Comparison of ENCODE assay signal across 18 cellular contexts in the genomic region with DNA sequence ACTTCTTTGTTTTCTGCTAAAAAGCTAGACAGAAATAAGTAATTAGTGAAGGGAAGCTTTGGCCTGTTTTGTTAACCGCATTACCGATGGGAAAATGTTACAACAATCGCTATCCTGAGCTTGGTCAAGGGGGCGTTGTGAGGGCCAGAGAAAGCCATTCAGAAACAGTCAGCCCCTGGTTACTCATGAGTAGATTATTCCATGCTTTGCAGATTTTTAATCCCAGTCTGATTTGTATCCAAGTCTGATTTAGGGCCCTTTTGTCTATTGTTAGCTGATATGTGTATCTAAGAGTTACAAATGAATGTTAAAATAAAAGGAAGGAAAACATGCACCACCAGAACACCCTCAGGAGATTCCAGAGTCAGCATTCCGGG.
DNase-seq lines count a peak whose midpoint lies in the region; ATAC-seq and TF ChIP-seq lines count a peak whose summit lies in the region.
"Had no signal": no experiment of that assay in that cellular context is flagged by ENCODE, and none has a peak within 500 bp of the region (broad histone marks: within the 10 kb centered on the region; RNA-seq: fewer than 3 reads in every experiment).

No MANE protein-coding gene starts in this region.

- H3K36me3 ChIP-seq in hepatocyte (replicated peaks; ENCODE audit: insufficient read depth, low read depth) = no peaks in the 10 kb centered on the region

- no peak overlapping the region for H3K4me2 ChIP-seq in hepatocyte
- H3K4me2 ChIP-seq: GM23338, KMS-11 had no signal

- H3K4me1 Mint-ChIP-seq in brain = peaks cover 20% of the 10 kb centered on the region
- no peaks in the 10 kb centered on the region for H3K4me1 Mint-ChIP-seq in CD4-positive, alpha-beta T cell (ENCODE audit: low read depth)
- no peaks in the 10 kb centered on the region for H3K4me1 Mint-ChIP-seq in type B pancreatic cell (ENCODE audit: unreplicated experiment)
- H3K4me1 Mint-ChIP-seq: GM23338 had no signal

- no peaks in the 10 kb centered on the region for H3K9me3 Mint-ChIP-seq in brain
- no peaks in the 10 kb centered on the region for H3K9me3 Mint-ChIP-seq in CD4-positive, alpha-beta T cell
- no peaks in the 10 kb centered on the region for H3K9me3 Mint-ChIP-seq in type B pancreatic cell
- H3K9me3 Mint-ChIP-seq: GM23338 had no signal

- H3K27ac Mint-ChIP-seq in brain (peak overlapping the region in 4 of 5 experiments; percentile 27 to 71 (median 48)), type B pancreatic cell (no peak overlapping the region)
- H3K27ac Mint-ChIP-seq in CD4-positive, alpha-beta T cell = no peak overlapping the region
- H3K27ac Mint-ChIP-seq: GM23338 had no signal

- H3K4me1 ChIP-seq in hepatocyte (ENCODE audit: insufficient read depth) = peaks cover 7% of the 10 kb centered on the region
- H3K4me1 ChIP-seq: HAP-1, Peyer's patch had no signal

- CTCF ChIA-PET in CD4-positive, alpha-beta T cell (lab: Charles Lee) = interaction anchor here (1.7 kb wide), 1 partner anchor 17 kb away, joined by 5 read pairs; no protein-coding TSS in a partner anchor

- H3K27me3 ChIP-seq in hepatocyte = no peaks in the 10 kb centered on the region
- no peaks in the 10 kb centered on the region for H3K27me3 ChIP-seq in CD4-positive, alpha-beta T cell (ENCODE audit: control insufficient read depth, insufficient read depth, low read length)
- H3K27me3 ChIP-seq: Peyer's patch had no signal

- POLR2A ChIA-PET in CD4-positive, alpha-beta T cell (lab: Charles Lee) = no interaction called here

- DNase-seq in NCI-H69 (lab: John Stamatoyannopoulos, UW) (peak; percentile 5), hepatocyte (ENCODE audit: low spot score) (no peak), sciatic nerve (ENCODE audit: low spot score) (no peak), RKO (ENCODE audit: low spot score) (no peak), type B pancreatic cell (ENCODE audit: extremely low spot score, unreplicated experiment) (no peak)
- no peak for DNase-seq in CD4-positive, alpha-beta T cell
- DNase-seq: EL, GF-D8, NCI-H1105 treated with DMSO at 0.1 percent for 48 hours, NCI-H226, NCI-H510A treated with DMSO at 0.1 percent for 48 hours, NCI-H82, Peyer's patch had no signal

- peak; percentile 88 for ATAC-seq in sciatic nerve
- ATAC-seq in CD4-positive, alpha-beta T cell (ENCODE audit: poor library complexity) = no peak
- ATAC-seq in HG03135 (IDR thresholded peaks at IDR 0.05; ENCODE audit: unreplicated experiment) = no peak
- ATAC-seq: GM23338 had no signal

- H2AFZ ChIP-seq in hepatocyte = no peak overlapping the region
- H2AFZ ChIP-seq: GM23338 had no signal

- no peak overlapping the region for H3K4me3 Mint-ChIP-seq in brain
- H3K4me3 Mint-ChIP-seq in CD4-positive, alpha-beta T cell = no peak overlapping the region
- no peak overlapping the region for H3K4me3 Mint-ChIP-seq in type B pancreatic cell
- H3K4me3 Mint-ChIP-seq: GM23338 had no signal

- TF ChIP-seq CTCF in brain (conservative IDR thresholded peaks at IDR 0.05) (no peak), hepatocyte (IDR thresholded peaks at IDR 0.05; ENCODE audit: poor library complexity) (no peak), type B pancreatic cell (conservative IDR thresholded peaks at IDR 0.05) (no peak)
- TF ChIP-seq CTCF in CD4-positive, alpha-beta T cell (IDR thresholded peaks at IDR 0.05) = no peak

- H3K9me3 ChIP-seq in hepatocyte (ENCODE audit: low read depth) = no peaks in the 10 kb centered on the region
- H3K9me3 ChIP-seq in CD4-positive, alpha-beta T cell (ENCODE audit: control insufficient read depth, low read length) = no peaks in the 10 kb centered on the region
- H3K9me3 ChIP-seq: HAP-1, Peyer's patch had no signal

- intact Hi-C loops in sciatic nerve (cut with DNase I) = no loop called here
- intact Hi-C loops in CD4-positive, alpha-beta T cell (cut with DNase I, micrococcal nuclease) = no loop called here

- H3K27me3 Mint-ChIP-seq in brain = no peaks in the 10 kb centered on the region
- no peaks in the 10 kb centered on the region for H3K27me3 Mint-ChIP-seq in CD4-positive, alpha-beta T cell
- no peaks in the 10 kb centered on the region for H3K27me3 Mint-ChIP-seq in type B pancreatic cell

- no peaks in the 10 kb centered on the region for H3K9me2 ChIP-seq in hepatocyte (replicated peaks; ENCODE audit: insufficient read depth)

- H3K36me3 Mint-ChIP-seq in brain (peaks cover 87% of the 10 kb centered on the region), type B pancreatic cell (peaks cover 63% of the 10 kb centered on the region)
- H3K36me3 Mint-ChIP-seq in CD4-positive, alpha-beta T cell (ENCODE audit: low read depth) = no peaks in the 10 kb centered on the region

- H3K4me3 ChIP-seq in hepatocyte = no peak overlapping the region
- H3K4me3 ChIP-seq: GM23338, HAP-1, Peyer's patch had no signal

- no peaks in the 10 kb centered on the region for H4K20me1 ChIP-seq in hepatocyte (ENCODE audit: insufficient read depth, poor library complexity, severe bottlenecking)

- no peaks in the 10 kb centered on the region for H3K79me2 ChIP-seq in hepatocyte

- peak overlapping the region; percentile 52 for H3K27ac ChIP-seq in hepatocyte
- no peak overlapping the region for H3K27ac ChIP-seq in CD4-positive, alpha-beta T cell (ENCODE audit: low read depth, low read length)
- H3K27ac ChIP-seq: KMS-11, Peyer's patch had no signal

- 78% methylated on average over 5 of the region's 5 CpGs for WGBS in hepatocyte (ENCODE audit: low lambda C conversion rate, missing lambda C conversion rate)

Comparison
In these comparisons a context has a peak if more than half of its experiments do, and no peak if none do; other contexts are left out.
1. H3K27ac Mint-ChIP-seq: peak in brain (4 of 5); none in CD4-positive, alpha-beta T cell (single experiment) and type B pancreatic cell (single experiment).